In genomic region chr12:95756362-95756761, GRCh38 we compare ENCODE assay signal across 18 cellular contexts. TPM values are rescaled to one million over a fixed set of nuclear protein-coding genes. Genes with fewer than 3 reads are reported as not detected.
DNase-seq lines count a peak whose midpoint lies in the region; ATAC-seq, FAIRE-seq and TF ChIP-seq lines count a peak whose summit lies in the region.
"Had no signal": no experiment of that assay in that cellular context is flagged by ENCODE, and none has a peak within 500 bp of the region (broad histone marks: within the 10 kb centered on the region; RNA-seq: fewer than 3 reads in every experiment).

No MANE protein-coding gene starts in this region.

- no peak overlapping the region for H2BK5ac ChIP-seq in IMR-90 (ENCODE audit: low read depth, low read length, poor library complexity, severe bottlenecking)

- no peak for TF ChIP-seq RAD21 in IMR-90 (IDR thresholded peaks at IDR 0.05; ENCODE audit: low read length)

- no peak overlapping the region for H3K9ac ChIP-seq in IMR-90 (ENCODE audit: low read depth, low read length)
- H3K9ac ChIP-seq: BLaER1 treated with 17β-estradiol and CSF1 and Interleukin-3, amounts not matched to agents 10 nM and 100 nM; GM23248 had no signal

- H3K79me1 ChIP-seq in IMR-90 (ENCODE audit: low read depth in 1 of 2, low read length in 2 of 2), result peaks cover 0 to 29% of the 10 kb centered on the region in 2 experiments; a peak in 2 of 4 replicates

- no peak overlapping the region for H3K4me3 ChIP-seq in IMR-90 (ENCODE audit: insufficient read depth, low read depth, low read length)
- H3K4me3 ChIP-seq: BLaER1 treated with 17β-estradiol and CSF1 and Interleukin-3, amounts not matched to agents 10 nM and 100 nM; GM23248 had no signal

- H2BK15ac ChIP-seq in IMR-90 (ENCODE audit: low read depth, low read length), result no peak overlapping the region

- no peak overlapping the region for H2AFZ ChIP-seq in IMR-90 (replicated peaks; ENCODE audit: low read length, poor library complexity)
- H2AFZ ChIP-seq: GM23248 had no signal

- no peaks in the 10 kb centered on the region for H3K9me3 ChIP-seq in IMR-90 (ENCODE audit: control insufficient read depth, insufficient read depth, low read length)

- POLR2A ChIA-PET in IMR-90 (lab: Charles Lee; ENCODE audit: unreplicated experiment), result no interaction called here

- peaks cover 8% of the 10 kb centered on the region for H3K36me3 Mint-ChIP-seq in type B pancreatic cell
- H3K36me3 Mint-ChIP-seq: CD4-positive, CD25-positive, alpha-beta regulatory T cell had no signal

- peaks cover 5% of the 10 kb centered on the region for H3K9me3 Mint-ChIP-seq in type B pancreatic cell

- intact Hi-C loops in Right ventricle myocardium superior (cut with DNase I), result no loop called here
- intact Hi-C loops in Right ventricle myocardium inferior (cut with DNase I), result no loop called here
- intact Hi-C loops in IMR-90 (cut with micrococcal nuclease), result no loop called here
- intact Hi-C loops in left ventricle myocardium superior (cut with micrococcal nuclease), result no loop called here

- CTCF ChIA-PET in IMR-90 (lab: Yijun Ruan, JAX), result no interaction called here

- H3K9me1 ChIP-seq in IMR-90 (ENCODE audit: insufficient read depth, low read length), result peaks cover 7% of the 10 kb centered on the region; the same call in 1 of the 2 replicates

- H2AK9ac ChIP-seq in IMR-90 (replicated peaks; ENCODE audit: low read depth, low read length, poor library complexity), result no peak overlapping the region

- no peak overlapping the region for H3K56ac ChIP-seq in IMR-90 (ENCODE audit: extremely low read depth, insufficient read depth, low read length)

- H4K91ac ChIP-seq in IMR-90 (ENCODE audit: insufficient read depth, low read depth, low read length), result no peak overlapping the region

- H3K4me1 Mint-ChIP-seq in type B pancreatic cell (ENCODE audit: unreplicated experiment), result peaks cover 6% of the 10 kb centered on the region
- H3K4me1 Mint-ChIP-seq: CD4-positive, CD25-positive, alpha-beta regulatory T cell had no signal

- no peaks in the 10 kb centered on the region for H3K27me3 ChIP-seq in IMR-90 (ENCODE audit: control insufficient read depth, insufficient read depth, low read length)
- H3K27me3 ChIP-seq: BLaER1 treated with 17β-estradiol and CSF1 and Interleukin-3, amounts not matched to agents 10 nM and 100 nM had no signal

- peak overlapping the region; percentile 13; the same call in 1 of the 2 replicates for H3K18ac ChIP-seq in IMR-90 (ENCODE audit: low read depth, low read length)

- no peak for TF ChIP-seq CTCF in IMR-90 (conservative IDR thresholded peaks at IDR 0.05; ENCODE audit: low read depth, low read length)
- no peak for TF ChIP-seq CTCF in type B pancreatic cell (conservative IDR thresholded peaks at IDR 0.05)

- dilution Hi-C loops in IMR-90 (cut with HindIII; ENCODE audit: low sequenced_read_pairs, unreplicated experiment), result no loop called here

- FAIRE-seq in HTR-8/SVneo (lab: Jason Lieb, UNC), result no peak
- FAIRE-seq: G401.6, GM12891, HepG2 had no signal

- H3K36me3 ChIP-seq in IMR-90 (ENCODE audit: control insufficient read depth, insufficient read depth, low read length), result peaks cover 3% of the 10 kb centered on the region; the same call in 1 of the 2 replicates
- H3K36me3 ChIP-seq: BLaER1 treated with 17β-estradiol and CSF1 and Interleukin-3, amounts not matched to agents 10 nM and 100 nM had no signal

- no peak overlapping the region for H3K4me2 ChIP-seq in IMR-90 (ENCODE audit: low read depth, low read length)
- H3K4me2 ChIP-seq: BLaER1 treated with 17β-estradiol and CSF1 and Interleukin-3, amounts not matched to agents 10 nM and 100 nM had no signal

- H3K4ac ChIP-seq in IMR-90 (ENCODE audit: low read depth, low read length), result no peak overlapping the region

- no peak overlapping the region for H2BK20ac ChIP-seq in IMR-90 (ENCODE audit: low read depth, low read length)

- WGBS in IMR-90 (ENCODE audit: extremely low coverage in 2 of 2, insufficient read length in 1 of 2), 2 experiments, result no CpG with 5 or more reads among the region's 5 CpGs

- H4K5ac ChIP-seq in IMR-90 (ENCODE audit: low read depth, low read length), result no peak overlapping the region

- no peak overlapping the region for H2BK120ac ChIP-seq in IMR-90 (ENCODE audit: low read depth, low read length)

- 0 out of 2 replicates have a peak overlapping the region, but pooled peaks have one; percentile 24 for H3K23ac ChIP-seq in IMR-90 (ENCODE audit: low read depth, low read length)

- BruUV-seq in IMR-90 (replicated peaks; lab: Mats Ljungman, UMichigan), result no TSS peak

- in situ Hi-C loops in IMR-90 (cut with MboI; ENCODE audit: low sequenced_read_pairs), result no loop called here

- ATAC-seq in Right ventricle myocardium superior (ENCODE audit: poor library complexity), result peak; percentile 46
- no peak for ATAC-seq in Right ventricle myocardium inferior
- ATAC-seq in IMR-90 (ENCODE audit: low read depth), result no peak
- ATAC-seq in left ventricle myocardium superior, result peak; percentile 41
- ATAC-seq: HepG2 had no signal

- peaks cover 4% of the 10 kb centered on the region; the same call in 1 of the 2 replicates for H3K4me1 ChIP-seq in IMR-90 (ENCODE audit: control insufficient read depth, insufficient read depth, low read length)
- H3K4me1 ChIP-seq: BLaER1 treated with 17β-estradiol and CSF1 and Interleukin-3, amounts not matched to agents 10 nM and 100 nM had no signal

- H3K27ac ChIP-seq in IMR-90 (ENCODE audit: insufficient read depth, low read length), result no peak overlapping the region
- H3K27ac ChIP-seq: BLaER1 treated with 17β-estradiol and CSF1 and Interleukin-3, amounts not matched to agents 10 nM and 100 nM; GM23248 had no signal

- H3K14ac ChIP-seq in IMR-90 (replicated peaks; ENCODE audit: low read depth, low read length), result no peak overlapping the region

- peak overlapping the region; percentile 28; the same call in 1 of the 2 replicates for H2AK5ac ChIP-seq in IMR-90 (ENCODE audit: low read depth, low read length)

- no peak overlapping the region for H3K4me3 Mint-ChIP-seq in type B pancreatic cell
- H3K4me3 Mint-ChIP-seq: CD4-positive, CD25-positive, alpha-beta regulatory T cell; H9 had no signal

- peak overlapping the region; percentile 23 for H3K27ac Mint-ChIP-seq in type B pancreatic cell
- H3K27ac Mint-ChIP-seq: CD4-positive, CD25-positive, alpha-beta regulatory T cell had no signal

- TF ChIP-seq POLR2A in IMR-90 (IDR thresholded peaks at IDR 0.05; ENCODE audit: low read depth, low read length), result no peak

- no peak for DNase-seq in Right ventricle myocardium superior
- no peak for DNase-seq in Right ventricle myocardium inferior (ENCODE audit: missing footprints)
- DNase-seq in IMR-90, result no peak
- DNase-seq in left ventricle myocardium superior, result no peak
- no peak for DNase-seq in type B pancreatic cell (ENCODE audit: extremely low spot score, unreplicated experiment)
- no peak for DNase-seq in OCI-M1 (lab: John Stamatoyannopoulos, UW)
- no peak for DNase-seq in HTR-8/SVneo (ENCODE audit: insufficient read length, low spot score)
- DNase-seq: 8988T; ACHN; Calu3; CD4-positive, CD25-positive, alpha-beta regulatory T cell; DMS79; GM23248; H9 had no signal

- H4K8ac ChIP-seq in IMR-90 (ENCODE audit: low read depth in 2 of 2, low read length in 2 of 2), result no peak overlapping the region

- peaks cover 2% of the 10 kb centered on the region; the same call in 1 of the 2 replicates for H4K20me1 ChIP-seq in IMR-90 (ENCODE audit: insufficient read depth, low read length)
- H4K20me1 ChIP-seq: BLaER1 treated with 17β-estradiol and CSF1 and Interleukin-3, amounts not matched to agents 10 nM and 100 nM had no signal

- H3K27me3 Mint-ChIP-seq in type B pancreatic cell, result no peaks in the 10 kb centered on the region
- H3K27me3 Mint-ChIP-seq: CD4-positive, CD25-positive, alpha-beta regulatory T cell had no signal

TF ChIP-seq in IMR-90, 13 proteins besides CTCF, POLR2A, EP300 and RAD21 (continues in another document):
- no peak for TF ChIP-seq BHLHE40 (IDR thresholded peaks at IDR 0.05; ENCODE audit: low read depth, low read length)
- no peak for TF ChIP-seq RFX5 (IDR thresholded peaks at IDR 0.05; ENCODE audit: low read depth, low read length)
- TF ChIP-seq SMC3 (IDR thresholded peaks at IDR 0.05; ENCODE audit: low read depth, low read length), result no peak
- TF ChIP-seq CHD1 (IDR thresholded peaks at IDR 0.05; ENCODE audit: low read depth, low read length), result no peak
- TF ChIP-seq MAZ (IDR thresholded peaks at IDR 0.05; ENCODE audit: borderline replicate concordance, low read depth, low read length), result no peak
- TF ChIP-seq CEBPB (IDR thresholded peaks at IDR 0.05; ENCODE audit: low read depth, low read length), result no peak
- TF ChIP-seq, protein P1, sequence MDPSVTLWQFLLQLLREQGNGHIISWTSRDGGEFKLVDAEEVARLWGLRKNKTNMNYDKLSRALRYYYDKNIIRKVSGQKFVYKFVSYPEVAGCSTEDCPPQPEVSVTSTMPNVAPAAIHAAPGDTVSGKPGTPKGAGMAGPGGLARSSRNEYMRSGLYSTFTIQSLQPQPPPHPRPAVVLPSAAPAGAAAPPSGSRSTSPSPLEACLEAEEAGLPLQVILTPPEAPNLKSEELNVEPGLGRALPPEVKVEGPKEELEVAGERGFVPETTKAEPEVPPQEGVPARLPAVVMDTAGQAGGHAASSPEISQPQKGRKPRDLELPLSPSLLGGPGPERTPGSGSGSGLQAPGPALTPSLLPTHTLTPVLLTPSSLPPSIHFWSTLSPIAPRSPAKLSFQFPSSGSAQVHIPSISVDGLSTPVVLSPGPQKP (IDR thresholded peaks at IDR 0.05; ENCODE audit: borderline replicate concordance, low read depth, low read length), result no peak
- no peak for TF ChIP-seq FOS (IDR thresholded peaks at IDR 0.05; ENCODE audit: low read depth, low read length)
- TF ChIP-seq MAFK (IDR thresholded peaks at IDR 0.05; ENCODE audit: low read depth, low read length), result no peak
- no peak for TF ChIP-seq MXI1 (IDR thresholded peaks at IDR 0.05; ENCODE audit: borderline replicate concordance, low read depth, low read length)
- TF ChIP-seq, protein P2, sequence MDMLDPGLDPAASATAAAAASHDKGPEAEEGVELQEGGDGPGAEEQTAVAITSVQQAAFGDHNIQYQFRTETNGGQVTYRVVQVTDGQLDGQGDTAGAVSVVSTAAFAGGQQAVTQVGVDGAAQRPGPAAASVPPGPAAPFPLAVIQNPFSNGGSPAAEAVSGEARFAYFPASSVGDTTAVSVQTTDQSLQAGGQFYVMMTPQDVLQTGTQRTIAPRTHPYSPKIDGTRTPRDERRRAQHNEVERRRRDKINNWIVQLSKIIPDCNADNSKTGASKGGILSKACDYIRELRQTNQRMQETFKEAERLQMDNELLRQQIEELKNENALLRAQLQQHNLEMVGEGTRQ (IDR thresholded peaks at IDR 0.05; ENCODE audit: low read depth, low read length), result no peak
- TF ChIP-seq NFE2L2 (IDR thresholded peaks at IDR 0.05; ENCODE audit: low read depth, low read length), result no peak

RNA-seq across cellular contexts. Expression of gene NTN4, which starts 34.2 kb away (rescaled TPM):
- total RNA-seq in Right ventricle myocardium superior (81.5 TPM), Right ventricle myocardium inferior (74.5 TPM), IMR-90 (2012; rRNA removed) (38.6 and 56.6 TPM in 2 replicates), left ventricle myocardium superior (76.5 TPM), type B pancreatic cell (ENCODE audit: low replicate concordance) (21.2 and 23.5 TPM in 2 replicates)
- 41.9 and 54.6 TPM in 2 replicates for polyA plus RNA-seq in IMR-90 (2012; rRNA removed)
- polyA plus RNA-seq in IMR-90 (2012; cell fraction: cytosol; rRNA removed), result 31.5 and 63.6 TPM in 2 replicates
- 26.9 and 52.8 TPM in 2 replicates for polyA plus RNA-seq in IMR-90 (2012; cell fraction: nucleus; rRNA removed; ENCODE audit: low replicate concordance)
- total RNA-seq: CD4-positive, CD25-positive, alpha-beta regulatory T cell had no signal

Comparison
In these comparisons a context has a peak if more than half of its experiments do, and no peak if none do; other contexts are left out.
1. ATAC-seq: peak in Right ventricle myocardium superior (single experiment) and left ventricle myocardium superior (single experiment); none in Right ventricle myocardium inferior (single experiment) and IMR-90 (single experiment).